ENCODE assay signal across 8 cellular contexts in the genomic region with DNA sequence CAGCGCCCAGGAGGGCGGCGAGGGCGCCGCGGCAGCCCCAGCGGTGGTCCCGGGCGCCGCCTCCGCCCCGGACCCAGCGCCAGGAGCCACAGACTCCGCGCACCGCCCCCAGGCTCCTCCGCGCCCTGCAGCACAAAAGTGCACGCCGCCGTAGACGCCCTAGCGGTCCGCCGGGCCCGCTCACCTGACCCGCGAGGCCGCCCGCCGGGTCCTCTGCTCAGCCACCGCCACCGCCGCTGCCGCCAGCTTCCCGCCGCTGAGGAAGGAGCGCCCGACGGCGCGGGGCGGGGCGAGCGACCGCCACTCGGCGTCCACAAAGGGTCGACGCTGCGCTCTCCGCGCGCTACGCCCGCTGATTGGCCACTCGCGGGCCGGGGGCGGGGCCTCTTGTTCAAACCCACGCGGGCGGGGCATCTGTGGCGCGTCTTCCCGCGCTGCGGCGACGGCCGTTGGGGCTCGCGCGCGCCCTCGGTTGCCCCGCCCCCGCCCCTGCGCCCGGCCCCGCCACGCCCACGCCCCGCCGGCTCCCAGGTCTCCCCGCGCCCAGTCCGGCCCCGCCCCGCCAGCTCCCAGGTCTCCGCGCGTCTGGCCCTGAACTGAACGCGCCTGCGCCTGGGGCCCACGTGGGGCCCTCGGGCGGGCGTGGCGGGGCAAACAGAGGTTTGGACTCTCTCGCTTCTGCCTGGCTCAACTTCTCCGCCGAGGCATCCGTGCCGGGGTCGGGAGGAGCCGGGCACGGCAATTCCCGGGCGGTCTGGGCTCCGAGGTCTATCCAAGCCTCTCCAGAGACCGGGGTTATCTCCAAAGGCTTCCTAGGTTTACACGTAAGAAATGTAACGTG. TPM values are rescaled to one million over a fixed set of nuclear protein-coding genes. Genes with fewer than 3 reads are reported as not detected.
DNase-seq lines count a peak whose midpoint lies in the region; ATAC-seq and TF ChIP-seq lines count a peak whose summit lies in the region.

A gene (minus strand): TSS at position 269 of the 841 bp plus-strand sequence. CDS start 9,154 bp downstream, outside the sequence.

- peak within 1 kb of the TSS; percentile 85 for H3K9ac ChIP-seq in muscle layer of colon (ENCODE audit: low read length)

- H4K20me1 ChIP-seq in PC-9 (ENCODE audit: insufficient read depth), result peaks cover 22% of the 10 kb centered on the region

- peak within 1 kb of the TSS; percentile 46 for H2AFZ ChIP-seq in PC-9

- peaks cover 59% of the 10 kb centered on the region for H3F3A ChIP-seq in PC-9 (ENCODE audit: insufficient read depth, low read depth)

- no peak for TF ChIP-seq RAD21 in Ishikawa (IDR thresholded peaks at IDR 0.05; ENCODE audit: low read depth)

- H3K36me3 ChIP-seq in PC-9 (ENCODE audit: low read depth) (peaks cover 8% of the 10 kb centered on the region; the same call in 1 of the 2 replicates), muscle layer of colon (ENCODE audit: insufficient read depth, low read length) (no peaks in the 10 kb centered on the region)

- H3K4me1 ChIP-seq in PC-9 (replicated peaks; ENCODE audit: insufficient read depth), result peaks cover 78% of the 10 kb centered on the region
- peaks cover 23% of the 10 kb centered on the region for H3K4me1 ChIP-seq in muscle layer of colon (ENCODE audit: insufficient read depth, low read length)

- POLR2A ChIA-PET in PC-9 (lab: Charles Lee; ENCODE audit: unreplicated experiment), result interaction anchor here (0.6 to 0.8 kb wide), 4 partner anchors 21 to 52 kb away, joined by 3 to 10 read pairs (median 4); no protein-coding TSS in a partner anchor

- no peak for TF ChIP-seq EP300 in Ishikawa (IDR thresholded peaks at IDR 0.05; ENCODE audit: borderline replicate concordance)

- TF ChIP-seq POLR2A in erythroblast (IDR thresholded peaks at IDR 0.05; ENCODE audit: low read length), result peak; percentile 82

- H3K4me3 ChIP-seq in PC-9 (peak within 1 kb of the TSS; percentile 86), muscle layer of colon (ENCODE audit: low read depth in 1 of 2, low read length in 2 of 2) (peak within 1 kb of the TSS; percentile 75 to 92)

- H3K9me2 ChIP-seq in PC-9 (ENCODE audit: insufficient read depth), result no peaks in the 10 kb centered on the region

- H3K79me2 ChIP-seq in PC-9 (ENCODE audit: low read depth), result peaks cover 63% of the 10 kb centered on the region

- H3K4me2 ChIP-seq in PC-9, result peak within 1 kb of the TSS; percentile 96

- H3K27me3 ChIP-seq in PC-9 (ENCODE audit: insufficient read depth, low read depth), result no peaks in the 10 kb centered on the region
- no peaks in the 10 kb centered on the region for H3K27me3 ChIP-seq in muscle layer of colon (ENCODE audit: control insufficient read depth in 1 of 2, insufficient read depth in 2 of 2, low read length in 2 of 2)

- peak within 1 kb of the TSS; percentile 95 for H3K27ac ChIP-seq in PC-9
- peak within 1 kb of the TSS; percentile 94 for H3K27ac ChIP-seq in muscle layer of colon (ENCODE audit: low read depth, low read length)

- no TSS peak for BruUV-seq in PC-9 (replicated peaks; lab: Mats Ljungman, UMichigan)

- intact Hi-C loops in PC-9 (cut with micrococcal nuclease; ENCODE audit: unreplicated experiment), result loop anchor here (1.0 to 2.0 kb wide), 2 partner anchors 11 to 48 kb away; no protein-coding TSS in a partner anchor

- no peaks in the 10 kb centered on the region for H3K9me3 ChIP-seq in PC-9 (ENCODE audit: insufficient read depth, low read depth)
- H3K9me3 ChIP-seq in muscle layer of colon (ENCODE audit: low read length), result no peaks in the 10 kb centered on the region

- DNase-seq in DMS153 (lab: John Stamatoyannopoulos, UW), result peak; percentile 70
- peak; percentile 84 to 93 for DNase-seq in PC-9
- DNase-seq in activated T-cell treated with anti-CD3 and anti-CD28 coated beads, Interleukin-2, amount 50 U/mL, for 1 hour, result peak; percentile 99
- peak; percentile 97 to 99 for DNase-seq in erythroblast (lab: John Stamatoyannopoulos, UW)
- peak; percentile 95 for DNase-seq in stimulated activated CD8-positive, alpha-beta memory T cell treated with anti-CD3 and anti-CD28 coated beads, Interleukin-7, amount 100 ng/mL, for 24 hours (ENCODE audit: low read depth)

- ATAC-seq in GM21619 (IDR thresholded peaks at IDR 0.05; ENCODE audit: unreplicated experiment), result peak; percentile 74

- no peak for TF ChIP-seq CTCF in PC-9 (conservative IDR thresholded peaks at IDR 0.05)

- CTCF ChIA-PET in PC-9 (lab: Charles Lee), result no interaction called here

TF ChIP-seq in Ishikawa, 13 proteins besides CTCF, POLR2A, EP300 and RAD21:
- peak; percentile 77 for TF ChIP-seq EGR1 (IDR thresholded peaks at IDR 0.05)
- peak; percentile 23; the same call in 1 of the 2 replicates for TF ChIP-seq FOXM1 (IDR thresholded peaks at IDR 0.05; ENCODE audit: borderline replicate concordance, low read depth)
- TF ChIP-seq ZBTB7A (IDR thresholded peaks at IDR 0.05; ENCODE audit: low read depth), result no peak
- TF ChIP-seq CEBPB (IDR thresholded peaks at IDR 0.05), result no peak
- TF ChIP-seq, protein P1, sequence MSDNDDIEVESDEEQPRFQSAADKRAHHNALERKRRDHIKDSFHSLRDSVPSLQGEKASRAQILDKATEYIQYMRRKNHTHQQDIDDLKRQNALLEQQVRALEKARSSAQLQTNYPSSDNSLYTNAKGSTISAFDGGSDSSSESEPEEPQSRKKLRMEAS (IDR thresholded peaks at IDR 0.05), result peak; percentile 85; the same call in 1 of the 2 replicates
- TF ChIP-seq TAF1 (IDR thresholded peaks at IDR 0.05; ENCODE audit: low read depth), result peak; percentile 87
- peak; percentile 4; the same call in 1 of the 2 replicates for TF ChIP-seq NFIC (IDR thresholded peaks at IDR 0.05)
- TF ChIP-seq, protein P2, sequence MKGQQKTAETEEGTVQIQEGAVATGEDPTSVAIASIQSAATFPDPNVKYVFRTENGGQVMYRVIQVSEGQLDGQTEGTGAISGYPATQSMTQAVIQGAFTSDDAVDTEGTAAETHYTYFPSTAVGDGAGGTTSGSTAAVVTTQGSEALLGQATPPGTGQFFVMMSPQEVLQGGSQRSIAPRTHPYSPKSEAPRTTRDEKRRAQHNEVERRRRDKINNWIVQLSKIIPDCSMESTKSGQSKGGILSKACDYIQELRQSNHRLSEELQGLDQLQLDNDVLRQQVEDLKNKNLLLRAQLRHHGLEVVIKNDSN (IDR thresholded peaks at IDR 0.05), result peak; percentile 95
- no peak; the same call in 1 of the 2 replicates for TF ChIP-seq TCF12 (IDR thresholded peaks at IDR 0.05; ENCODE audit: low read depth)
- TF ChIP-seq CREB1 (IDR thresholded peaks at IDR 0.05; ENCODE audit: low read depth), result no peak
- no peak for TF ChIP-seq TEAD4 (IDR thresholded peaks at IDR 0.05)

RNA-seq across cellular contexts. Expression of the gene that starts here (rescaled TPM):
- total RNA-seq in PC-9 (2021), result 24.9 and 27.7 TPM in 2 replicates

Comparison
In these comparisons a context has a peak if more than half of its experiments do, and no peak if none do; other contexts are left out.
1. Peak in every context shown above with its lines: DNase-seq, ATAC-seq, H3K4me3 ChIP-seq and H3K27ac ChIP-seq.